In genomic region chr17:15096511-15096910, GRCh38 we compare ENCODE assay signal across 16 cellular contexts.
DNase-seq lines count a peak whose midpoint lies in the region; ATAC-seq and TF ChIP-seq lines count a peak whose summit lies in the region.
"Had no signal": no experiment of that assay in that cellular context is flagged by ENCODE, and none has a peak within 500 bp of the region (broad histone marks: within the 10 kb centered on the region; RNA-seq: fewer than 3 reads in every experiment).

No MANE protein-coding gene starts in this region.

- H3K4me1 ChIP-seq in left ventricle myocardium inferior, result peaks cover 25% of the 10 kb centered on the region
- no peaks in the 10 kb centered on the region for H3K4me1 ChIP-seq in adipocyte (ENCODE audit: control insufficient read depth, insufficient read depth, low read length)
- H3K4me1 ChIP-seq: A549; BLaER1 treated with 17β-estradiol and CSF1 and Interleukin-3, amounts not matched to agents 10 nM and 100 nM; Caco-2 had no signal

- H3K9me3 ChIP-seq in left ventricle myocardium inferior (replicated peaks) (peaks cover 6% of the 10 kb centered on the region), adipocyte (ENCODE audit: control insufficient read depth, low read length) (no peaks in the 10 kb centered on the region)
- H3K9me3 ChIP-seq: A549; BLaER1 treated with 17β-estradiol and CSF1 and Interleukin-3, amounts not matched to agents 10 nM and 100 nM; Caco-2 had no signal

- peak overlapping the region; percentile 33 for H3K27ac ChIP-seq in left ventricle myocardium inferior (replicated peaks)
- H3K27ac ChIP-seq: 22Rv1; A549; BLaER1 treated with 17β-estradiol and CSF1 and Interleukin-3, amounts not matched to agents 10 nM and 100 nM; C4-2B had no signal

- no peak overlapping the region for H3K4me3 ChIP-seq in left ventricle myocardium inferior
- no peak overlapping the region for H3K4me3 ChIP-seq in adipocyte (ENCODE audit: low read length)
- H3K4me3 ChIP-seq: A549; BLaER1 treated with 17β-estradiol and CSF1 and Interleukin-3, amounts not matched to agents 10 nM and 100 nM had no signal

- DNase-seq in left ventricle myocardium inferior, result no peak
- DNase-seq in Right ventricle myocardium superior, result no peak
- DNase-seq in adipocyte (ENCODE audit: low read depth), result peak; percentile 86
- no peak for DNase-seq in T-helper 1 cell
- no peak for DNase-seq in epidermal melanocyte (ENCODE audit: insufficient read length, low spot score)
- DNase-seq: AML-193; Caco-2; Calu3; CD4-positive, alpha-beta T cell; CD8-positive, alpha-beta T cell; DMS79 treated with DMSO at 0.1 percent for 48 hours; GF-D8 had no signal

- H3K9ac ChIP-seq in adipocyte (ENCODE audit: low read length), result no peak overlapping the region
- H3K9ac ChIP-seq: BLaER1 treated with 17β-estradiol and CSF1 and Interleukin-3, amounts not matched to agents 10 nM and 100 nM had no signal

- H3K36me3 ChIP-seq in left ventricle myocardium inferior (no peaks in the 10 kb centered on the region), adipocyte (ENCODE audit: control insufficient read depth, insufficient read depth, low read length, severe bottlenecking) (no peaks in the 10 kb centered on the region)
- H3K36me3 ChIP-seq: BLaER1 treated with 17β-estradiol and CSF1 and Interleukin-3, amounts not matched to agents 10 nM and 100 nM had no signal

- TF ChIP-seq CTCF in left ventricle myocardium inferior (IDR thresholded peaks at IDR 0.05; ENCODE audit: borderline replicate concordance), result no peak

- ATAC-seq in Right ventricle myocardium superior (ENCODE audit: poor library complexity), result no peak
- ATAC-seq: A549; CD8-positive, alpha-beta T cell had no signal

- intact Hi-C loops in left ventricle myocardium inferior (cut with micrococcal nuclease) (no loop called here), Right ventricle myocardium superior (cut with DNase I) (no loop called here)

- H3K27me3 ChIP-seq in left ventricle myocardium inferior (ENCODE audit: low read depth), result no peaks in the 10 kb centered on the region
- peaks cover 5% of the 10 kb centered on the region for H3K27me3 ChIP-seq in adipocyte (replicated peaks; ENCODE audit: control insufficient read depth, insufficient read depth, low read length)
- H3K27me3 ChIP-seq: BLaER1 treated with 17β-estradiol and CSF1 and Interleukin-3, amounts not matched to agents 10 nM and 100 nM had no signal
